In the genomic region with DNA sequence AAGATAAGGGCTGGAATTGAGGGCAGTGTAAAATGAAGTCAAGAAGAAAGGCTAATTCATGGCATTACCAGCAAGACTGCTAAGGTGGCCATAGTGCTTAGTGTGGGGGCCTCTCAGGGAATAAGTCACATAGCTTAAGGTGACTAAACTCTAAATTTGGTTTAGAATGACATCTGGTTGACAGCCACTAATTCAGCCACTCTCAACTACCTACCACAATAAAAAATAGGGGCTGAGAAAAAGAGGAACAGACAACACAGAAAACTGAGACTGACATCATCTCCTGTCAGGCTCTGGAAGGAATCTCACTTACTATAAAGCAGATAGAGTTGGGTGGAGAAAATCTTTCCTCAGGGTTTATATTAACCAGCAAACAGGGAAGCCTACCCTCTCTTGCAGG, we compare ENCODE assay signal across 16 cellular contexts.
DNase-seq lines count a peak whose midpoint lies in the region; ATAC-seq and TF ChIP-seq lines count a peak whose summit lies in the region.
"Had no signal": no experiment of that assay in that cellular context is flagged by ENCODE, and none has a peak within 500 bp of the region (broad histone marks: within the 10 kb centered on the region; RNA-seq: fewer than 3 reads in every experiment).

No MANE protein-coding gene starts in this region.

- H3K9me3 ChIP-seq in spleen = no peaks in the 10 kb centered on the region
- H3K9me3 ChIP-seq in H9 (ENCODE audit: control insufficient read depth, low read depth, low read length) = no peaks in the 10 kb centered on the region
- H3K9me3 ChIP-seq: adrenal gland, Caco-2, mucosa of descending colon, upper lobe of right lung had no signal

- no peaks in the 10 kb centered on the region for H3K79me2 ChIP-seq in H9 (ENCODE audit: insufficient read depth, low read length)
- H3K79me2 ChIP-seq: parathyroid adenoma had no signal

- no peak overlapping the region for H3K27ac ChIP-seq in spleen
- no peak overlapping the region for H3K27ac ChIP-seq in H9 (ENCODE audit: insufficient read length, low read depth, low read length)
- H3K27ac ChIP-seq: adrenal gland, parathyroid adenoma, upper lobe of right lung had no signal

- H3K27me3 Mint-ChIP-seq in H9 (ENCODE audit: low read depth) = no peaks in the 10 kb centered on the region

- H2BK20ac ChIP-seq in H9 (ENCODE audit: low read depth, low read length, poor library complexity, severe bottlenecking) = no peak overlapping the region

- no peak overlapping the region for H2BK5ac ChIP-seq in H9 (ENCODE audit: insufficient read length, low read length)

- H3K4ac ChIP-seq in H9 (ENCODE audit: low read depth, low read length) = no peak overlapping the region

- H4K8ac ChIP-seq in H9 (replicated peaks; ENCODE audit: insufficient read length, low read depth, low read length) = no peak overlapping the region

- no peak overlapping the region for H3K56ac ChIP-seq in H9 (ENCODE audit: insufficient read length, low read depth, low read length)

- no peaks in the 10 kb centered on the region for H3K4me1 Mint-ChIP-seq in H9

- H3K36me3 ChIP-seq in spleen = no peaks in the 10 kb centered on the region
- H3K36me3 ChIP-seq: adrenal gland, upper lobe of right lung had no signal

- H3K23me2 ChIP-seq in H9 (ENCODE audit: insufficient read length, low read depth, low read length, poor library complexity, severe bottlenecking) = no peaks in the 10 kb centered on the region

- H3K27me3 ChIP-seq in spleen (replicated peaks in 1 of 7) (peaks cover 0 to 4% (median 0%) of the 10 kb centered on the region in 7 donors), H9 (ENCODE audit: insufficient read depth, low read length) (no peaks in the 10 kb centered on the region)
- H3K27me3 ChIP-seq: adrenal gland, upper lobe of right lung had no signal

- no peaks in the 10 kb centered on the region for H3K79me1 ChIP-seq in H9 (ENCODE audit: insufficient read depth, low read depth, low read length, poor library complexity, severe bottlenecking)

- H3K4me3 ChIP-seq in spleen = no peak overlapping the region
- H3K4me3 ChIP-seq: adrenal gland, mucosa of descending colon, upper lobe of right lung had no signal

- H3K9ac ChIP-seq in H9 (ENCODE audit: extremely low read depth, insufficient read length, low read length) = no peak overlapping the region
- H3K9ac ChIP-seq: parathyroid adenoma had no signal

- ATAC-seq in GM19395 (IDR thresholded peaks at IDR 0.05; ENCODE audit: unreplicated experiment) (peak; percentile 75), HG02623 (IDR thresholded peaks at IDR 0.05; ENCODE audit: unreplicated experiment) (peak; percentile 57), HG03442 (IDR thresholded peaks at IDR 0.05; ENCODE audit: unreplicated experiment) (peak; percentile 73)
- ATAC-seq: mucosa of descending colon, upper lobe of right lung had no signal

- H2BK12ac ChIP-seq in H9 (ENCODE audit: insufficient read length, low read depth, low read length) = no peak overlapping the region

- DNase-seq in GM10266 (ENCODE audit: extremely low spot score) (peak; percentile 9), spleen (no peak), H9 (no peak), cerebellar nuclear complex (lab: John Stamatoyannopoulos, UW) (no peak)
- no peak for DNase-seq in activated CD4-positive, alpha-beta T cell treated with anti-CD3 and anti-CD28 coated beads, Interleukin-2, amount 50 U/mL, for 4 hours
- DNase-seq: adrenal gland, Caco-2, dermis blood vessel endothelial cell, mucosa of descending colon, NCI-H510A treated with DMSO at 0.1 percent for 48 hours, SHP77, upper lobe of right lung had no signal

- H3K36me3 Mint-ChIP-seq in H9 (ENCODE audit: insufficient read depth in 1 of 3, low read depth in 3 of 3) = no peaks in the 10 kb centered on the region

- H3T11ph ChIP-seq in H9 (ENCODE audit: low read length) = no peak overlapping the region

- TF ChIP-seq CTCF in GM10266 (IDR thresholded peaks at IDR 0.05; ENCODE audit: control insufficient read depth, insufficient read depth, low read depth, missing control alignments) (no peak), spleen (IDR thresholded peaks at IDR 0.05 in 8 of 11, conservative IDR thresholded peaks at IDR 0.05 in 3 of 11) (no peak), H9 (conservative IDR thresholded peaks at IDR 0.05) (no peak)

- H2BK15ac ChIP-seq in H9 (ENCODE audit: low read depth, low read length) = no peak overlapping the region

- intact Hi-C loops in spleen (cut with DNase I; ENCODE audit: low total_unique reads) = no loop called here

- no peaks in the 10 kb centered on the region for H3K4me1 ChIP-seq in spleen
- H3K4me1 ChIP-seq in H9 (ENCODE audit: insufficient read depth, low read length) = no peaks in the 10 kb centered on the region
- H3K4me1 ChIP-seq: adrenal gland, Caco-2, parathyroid adenoma, upper lobe of right lung had no signal

- H3K4me2 ChIP-seq in H9 (ENCODE audit: insufficient read depth, insufficient read length, low read length) = no peak overlapping the region

- H2AFZ ChIP-seq in H9 (ENCODE audit: low read length) = no peak overlapping the region
- H2AFZ ChIP-seq: parathyroid adenoma had no signal

- no peak for TF ChIP-seq POLR2A in spleen (IDR thresholded peaks at IDR 0.05)

- no peak overlapping the region; a peak in 1 of 7 replicates for H3K27ac Mint-ChIP-seq in H9

- no peaks in the 10 kb centered on the region for H3K9me3 Mint-ChIP-seq in H9

- H4K20me1 ChIP-seq in H9 (ENCODE audit: control insufficient read depth, insufficient read depth, insufficient read length) = no peaks in the 10 kb centered on the region

- H3K23ac ChIP-seq in H9 (ENCODE audit: insufficient read length, low read depth, low read length) = no peak overlapping the region

- no peak overlapping the region for H2AK5ac ChIP-seq in H9 (ENCODE audit: insufficient read length, low read length)

- H3K4me3 Mint-ChIP-seq in H9 = no peak overlapping the region

- H3K14ac ChIP-seq in H9 (ENCODE audit: insufficient read depth, low read length) = no peak overlapping the region

- no peak overlapping the region for H4K91ac ChIP-seq in H9 (ENCODE audit: insufficient read length, low read depth, low read length)

- no peak overlapping the region for H3K18ac ChIP-seq in H9 (ENCODE audit: insufficient read length, low read depth, low read length)

- H4K5ac ChIP-seq in H9 (ENCODE audit: insufficient read length, low read depth, low read length) = no peak overlapping the region

- no peak overlapping the region for H2BK120ac ChIP-seq in H9 (ENCODE audit: low read depth, low read length, poor library complexity, severe bottlenecking)
